Comparison of ENCODE assay signal across 17 cellular contexts in genomic region chr19:31346660-31347059, GRCh38. TPM values are rescaled to one million over a fixed set of nuclear protein-coding genes. Genes with fewer than 3 reads are reported as not detected.
"Had no signal": no experiment of that assay in that cellular context is flagged by ENCODE, and none has a peak within 500 bp of the region (broad histone marks: within the 10 kb centered on the region; RNA-seq: fewer than 3 reads in every experiment).

No MANE protein-coding gene starts in this region.

- H3K36me3 Mint-ChIP-seq: immature natural killer cell had no signal

- H3K36me3 ChIP-seq: lower lobe of right lung, prostate gland, thoracic aorta had no signal

- FAIRE-seq: astrocyte had no signal

- H3K4me3 Mint-ChIP-seq: activated CD8-positive, alpha-beta T cell treated with anti-CD3 and anti-CD28 coated beads for 36 hours; activated naive CD8-positive, alpha-beta T cell treated with anti-CD3 and anti-CD28 coated beads, Interleukin-2, amount 50 U/mL, for 24 hours; stimulated activated naive CD8-positive, alpha-beta T cell treated with anti-CD3 and anti-CD28 coated beads, Interleukin-15, amount 100 ng/mL, for 72 hours had no signal

- H3K9me3 ChIP-seq: lower lobe of right lung, prostate gland, thoracic aorta had no signal

- ATAC-seq: activated CD4-positive, alpha-beta T cell treated with anti-CD3 and anti-CD28 coated beads for 36 hours; activated CD8-positive, alpha-beta T cell treated with anti-CD3 and anti-CD28 coated beads for 36 hours; activated naive CD8-positive, alpha-beta T cell treated with anti-CD3 and anti-CD28 coated beads, Interleukin-2, amount 50 U/mL, for 24 hours; lower lobe of right lung; naive thymus-derived CD8-positive, alpha-beta T cell; stimulated activated naive CD8-positive, alpha-beta T cell treated with anti-CD3 and anti-CD28 coated beads, Interleukin-15, amount 100 ng/mL, for 72 hours had no signal

- H3K27ac ChIP-seq: coronary artery, epithelial cell of prostate, lower lobe of right lung, thoracic aorta had no signal

- H3K27ac Mint-ChIP-seq: activated CD4-positive, alpha-beta T cell treated with anti-CD3 and anti-CD28 coated beads for 36 hours; activated CD8-positive, alpha-beta T cell treated with anti-CD3 and anti-CD28 coated beads for 36 hours; activated naive CD8-positive, alpha-beta T cell treated with anti-CD3 and anti-CD28 coated beads, Interleukin-2, amount 50 U/mL, for 24 hours; immature natural killer cell; naive thymus-derived CD8-positive, alpha-beta T cell; stimulated activated naive CD8-positive, alpha-beta T cell treated with anti-CD3 and anti-CD28 coated beads, Interleukin-15, amount 100 ng/mL, for 72 hours had no signal

- H3K4me1 ChIP-seq: prostate gland had no signal

- H3K9me3 Mint-ChIP-seq: activated CD8-positive, alpha-beta T cell treated with anti-CD3 and anti-CD28 coated beads for 36 hours; activated naive CD8-positive, alpha-beta T cell treated with anti-CD3 and anti-CD28 coated beads, Interleukin-2, amount 50 U/mL, for 24 hours; stimulated activated naive CD8-positive, alpha-beta T cell treated with anti-CD3 and anti-CD28 coated beads, Interleukin-15, amount 100 ng/mL, for 72 hours had no signal

- DNase-seq: activated CD4-positive, alpha-beta T cell treated with anti-CD3 and anti-CD28 coated beads for 36 hours; activated CD8-positive, alpha-beta T cell treated with anti-CD3 and anti-CD28 coated beads for 36 hours; activated naive CD4-positive, alpha-beta T cell treated with Interleukin-2 at 50 U/mL for 16 hours; activated naive CD8-positive, alpha-beta T cell treated with anti-CD3 and anti-CD28 coated beads, Interleukin-2, amount 50 U/mL, for 24 hours; effector memory CD4-positive, alpha-beta T cell; immature natural killer cell; lower lobe of right lung; naive thymus-derived CD8-positive, alpha-beta T cell; occipital lobe; stimulated activated CD4-positive, alpha-beta T cell treated with anti-CD3 and anti-CD28 coated beads, Interleukin-4, amount 100 ng/mL, for 4 hours; stimulated activated naive CD8-positive, alpha-beta T cell treated with anti-CD3 and anti-CD28 coated beads, Interleukin-15, amount 100 ng/mL, for 72 hours; T-helper 9 cell had no signal

- H3K4me3 ChIP-seq: coronary artery, lower lobe of right lung, thoracic aorta had no signal

RNA-seq across cellular contexts. Expression of gene TSHZ3, which starts 2.6 kb away (rescaled TPM):
- total RNA-seq: naive thymus-derived CD8-positive, alpha-beta T cell had no signal
